20 cellular contexts compared by ENCODE assay signal in the genomic region with DNA sequence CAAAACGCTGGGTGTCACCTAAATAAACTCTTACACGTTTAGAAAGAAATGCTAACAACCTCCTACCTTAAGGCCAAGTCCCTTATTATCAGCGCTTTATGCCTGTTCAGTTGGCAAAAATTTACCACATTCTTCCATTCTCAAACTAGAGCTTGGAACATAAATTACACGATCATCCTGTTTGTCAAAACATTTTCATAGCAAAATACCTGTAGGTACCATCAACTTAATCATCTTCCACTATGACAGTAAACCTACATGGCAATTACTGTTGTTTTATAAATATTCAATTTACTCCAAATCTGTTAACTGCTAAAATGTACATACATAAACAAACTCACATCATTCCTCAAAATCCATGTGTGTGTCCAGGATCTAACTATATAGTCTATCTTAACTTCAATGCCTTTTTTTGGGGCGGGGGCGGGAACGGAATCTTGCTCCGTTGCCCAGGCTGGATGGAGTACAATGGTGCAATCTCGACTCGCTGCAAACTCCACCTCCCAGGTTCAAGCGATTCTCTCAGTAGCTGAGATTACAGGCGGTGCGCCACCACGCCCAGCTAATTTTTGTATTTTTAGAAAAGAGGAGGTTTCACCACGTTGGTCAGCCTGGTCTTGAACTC. TPM values are rescaled to one million over a fixed set of nuclear protein-coding genes. Genes with fewer than 3 reads are reported as not detected.
DNase-seq lines count a peak whose midpoint lies in the region; TF ChIP-seq lines count a peak whose summit lies in the region.
"Had no signal": no experiment of that assay in that cellular context is flagged by ENCODE, and none has a peak within 500 bp of the region (broad histone marks: within the 10 kb centered on the region; RNA-seq: fewer than 3 reads in every experiment).

No MANE protein-coding gene starts in this region.

- H3K4me1 ChIP-seq in BLaER1 treated with 17β-estradiol and CSF1 and Interleukin-3, amounts not matched to agents 10 nM and 100 nM, result peaks cover 23 to 44% (median 30%) of the 10 kb centered on the region in 10 experiments
- peaks cover 37% of the 10 kb centered on the region for H3K4me1 ChIP-seq in PC-9 (replicated peaks; ENCODE audit: insufficient read depth)

- H3K4me3 ChIP-seq in BLaER1 treated with 17β-estradiol and CSF1 and Interleukin-3, amounts not matched to agents 10 nM and 100 nM, result peak overlapping the region in 2 of 10 experiments; percentile 12 to 95; a peak in 2 of 20 replicates
- no peak overlapping the region for H3K4me3 ChIP-seq in PC-9
- H3K4me3 ChIP-seq: HAP-1, prostate gland had no signal

- no TSS peak for BruUV-seq in PC-9 (replicated peaks; lab: Mats Ljungman, UMichigan)

- peaks cover 53% of the 10 kb centered on the region for H3K79me2 ChIP-seq in PC-9 (ENCODE audit: low read depth)

- no peaks in the 10 kb centered on the region for H3K9me2 ChIP-seq in PC-9 (ENCODE audit: insufficient read depth)

- no peak overlapping the region for H2AFZ ChIP-seq in PC-9

- no peaks in the 10 kb centered on the region for H3K27me3 ChIP-seq in BLaER1 treated with 17β-estradiol and CSF1 and Interleukin-3, amounts not matched to agents 10 nM and 100 nM
- H3K27me3 ChIP-seq in PC-9 (ENCODE audit: insufficient read depth, low read depth), result no peaks in the 10 kb centered on the region

- POLR2A ChIA-PET in PC-9 (lab: Charles Lee; ENCODE audit: unreplicated experiment), result interaction anchor here (0.5 to 0.8 kb wide), 2 partner anchors 22 to 1271 kb away, joined by 6 to 7 read pairs; no protein-coding TSS in a partner anchor

- H3K9ac ChIP-seq in BLaER1 treated with 17β-estradiol and CSF1 and Interleukin-3, amounts not matched to agents 10 nM and 100 nM, result peak overlapping the region in 4 of 11 experiments; percentile 6 to 99 (median 69); a peak in 4 of 22 replicates

- H4K20me1 ChIP-seq in BLaER1 treated with 17β-estradiol and CSF1 and Interleukin-3, amounts not matched to agents 10 nM and 100 nM, result peaks cover 61 to 90% (median 84%) of the 10 kb centered on the region in 11 experiments
- peaks cover 60% of the 10 kb centered on the region for H4K20me1 ChIP-seq in PC-9 (ENCODE audit: insufficient read depth)

- H3K36me3 Mint-ChIP-seq in T-helper 1 cell treated with Interleukin-12 subunit alpha and Interleukin-12 subunit beta and Interleukin-4 antibody, amounts not matched to agents 30 μg/mL and 1 μg/mL, for 36 hours (ENCODE audit: low read depth), result peaks cover 55% of the 10 kb centered on the region
- peaks cover 42% of the 10 kb centered on the region for H3K36me3 Mint-ChIP-seq in chondrocyte (ENCODE audit: low read depth)

- H3F3A ChIP-seq in PC-9 (ENCODE audit: insufficient read depth, low read depth), result peaks cover 96% of the 10 kb centered on the region

- H3K27me3 Mint-ChIP-seq in T-helper 1 cell treated with Interleukin-12 subunit alpha and Interleukin-12 subunit beta and Interleukin-4 antibody, amounts not matched to agents 30 μg/mL and 1 μg/mL, for 36 hours (ENCODE audit: low read depth), result no peaks in the 10 kb centered on the region
- H3K27me3 Mint-ChIP-seq in chondrocyte (ENCODE audit: low read depth), result no peaks in the 10 kb centered on the region
- H3K27me3 Mint-ChIP-seq: activated CD4-positive, alpha-beta T cell treated with anti-CD3 and anti-CD28 coated beads, Interleukin-2, amount 10 ng/mL, durations not matched to agents 7 days and 5 days had no signal

- TF ChIP-seq CTCF in PC-9 (conservative IDR thresholded peaks at IDR 0.05) (no peak), chondrocyte (IDR thresholded peaks at IDR 0.05) (no peak)

- H3K27ac ChIP-seq in BLaER1 treated with 17β-estradiol and CSF1 and Interleukin-3, amounts not matched to agents 10 nM and 100 nM, result no peak overlapping the region
- peak overlapping the region; percentile 22; the same call in 1 of the 2 replicates for H3K27ac ChIP-seq in PC-9
- H3K27ac ChIP-seq: prostate gland had no signal

- intact Hi-C loops in PC-9 (cut with micrococcal nuclease; ENCODE audit: unreplicated experiment), result no loop called here

- H3K9me3 ChIP-seq in BLaER1 treated with 17β-estradiol and CSF1 and Interleukin-3, amounts not matched to agents 10 nM and 100 nM (replicated peaks in 1 of 11), result no peaks in the 10 kb centered on the region; a peak in 2 of 22 replicates
- H3K9me3 ChIP-seq in PC-9 (ENCODE audit: insufficient read depth, low read depth), result no peaks in the 10 kb centered on the region
- H3K9me3 ChIP-seq: HAP-1, prostate gland had no signal

- DNase-seq in T-helper 1 cell, result no peak
- no peak for DNase-seq in PC-9
- DNase-seq in chondrocyte (ENCODE audit: low spot score), result no peak
- DNase-seq in NCI-H1694 (lab: John Stamatoyannopoulos, UW), result no peak
- DNase-seq in HCEC 1CT, result no peak
- no peak for DNase-seq in NCI-H748 treated with DMSO at 0.1 percent for 48 hours (lab: John Stamatoyannopoulos, UW)
- DNase-seq: activated CD4-positive, alpha-beta T cell treated with anti-CD3 and anti-CD28 coated beads, Interleukin-2, amount 10 ng/mL, durations not matched to agents 7 days and 5 days; anterior cingulate cortex; effector CD8-positive, alpha-beta T cell; glutamatergic neuron; IMR-90; MM.1S; NCI-H1930; NCI-H345; SW 1271 had no signal

- peaks cover 45% of the 10 kb centered on the region for H3K4me1 Mint-ChIP-seq in T-helper 1 cell treated with Interleukin-12 subunit alpha and Interleukin-12 subunit beta and Interleukin-4 antibody, amounts not matched to agents 30 μg/mL and 1 μg/mL, for 36 hours (ENCODE audit: low read depth)
- H3K4me1 Mint-ChIP-seq in chondrocyte (ENCODE audit: low read depth), result peaks cover 40% of the 10 kb centered on the region

- no peaks in the 10 kb centered on the region for H3K9me3 Mint-ChIP-seq in T-helper 1 cell treated with Interleukin-12 subunit alpha and Interleukin-12 subunit beta and Interleukin-4 antibody, amounts not matched to agents 30 μg/mL and 1 μg/mL, for 36 hours
- no peaks in the 10 kb centered on the region for H3K9me3 Mint-ChIP-seq in chondrocyte (ENCODE audit: low read depth)
- H3K9me3 Mint-ChIP-seq: activated CD4-positive, alpha-beta T cell treated with anti-CD3 and anti-CD28 coated beads, Interleukin-2, amount 10 ng/mL, durations not matched to agents 7 days and 5 days; mesothelial cell of epicardium had no signal

- H3K4me3 Mint-ChIP-seq in T-helper 1 cell treated with Interleukin-12 subunit alpha and Interleukin-12 subunit beta and Interleukin-4 antibody, amounts not matched to agents 30 μg/mL and 1 μg/mL, for 36 hours, result no peak overlapping the region
- no peak overlapping the region for H3K4me3 Mint-ChIP-seq in chondrocyte (ENCODE audit: unreplicated experiment)
- H3K4me3 Mint-ChIP-seq: activated CD4-positive, alpha-beta T cell treated with anti-CD3 and anti-CD28 coated beads, Interleukin-2, amount 10 ng/mL, durations not matched to agents 7 days and 5 days; mesothelial cell of epicardium had no signal

- CTCF ChIA-PET in PC-9 (lab: Charles Lee), result no interaction called here

- H3K36me3 ChIP-seq in BLaER1 treated with 17β-estradiol and CSF1 and Interleukin-3, amounts not matched to agents 10 nM and 100 nM, result peaks cover 67 to 72% (median 70%) of the 10 kb centered on the region in 11 experiments
- peaks cover 55% of the 10 kb centered on the region for H3K36me3 ChIP-seq in PC-9 (ENCODE audit: low read depth)
- H3K36me3 ChIP-seq: prostate gland had no signal

- peak overlapping the region in 10 of 11 experiments; percentile 48 to 99 (median 96); a peak in 15 of 22 replicates for H3K4me2 ChIP-seq in BLaER1 treated with 17β-estradiol and CSF1 and Interleukin-3, amounts not matched to agents 10 nM and 100 nM
- 0 out of 2 replicates have a peak overlapping the region, but pooled peaks have one; percentile 100 for H3K4me2 ChIP-seq in PC-9

- peak overlapping the region; percentile 20 for H3K27ac Mint-ChIP-seq in T-helper 1 cell treated with Interleukin-12 subunit alpha and Interleukin-12 subunit beta and Interleukin-4 antibody, amounts not matched to agents 30 μg/mL and 1 μg/mL, for 36 hours
- peak overlapping the region; percentile 22 for H3K27ac Mint-ChIP-seq in chondrocyte (ENCODE audit: unreplicated experiment)
- H3K27ac Mint-ChIP-seq: activated CD4-positive, alpha-beta T cell treated with anti-CD3 and anti-CD28 coated beads, Interleukin-2, amount 10 ng/mL, durations not matched to agents 7 days and 5 days; mesothelial cell of epicardium had no signal

RNA-seq across cellular contexts. Expression of a gene that starts 4.5 kb away (rescaled TPM):
- total RNA-seq in PC-9 (2021) (1,146 and 1,262 TPM in 2 replicates), chondrocyte (916 to 959 TPM (median 937 TPM) in 3 replicates)

RNA-seq across cellular contexts. Expression of a gene that starts 20.8 kb away (rescaled TPM):
- total RNA-seq in PC-9 (2021) (220 and 309 TPM in 2 replicates), chondrocyte (444 to 599 TPM (median 593 TPM) in 3 replicates)

RNA-seq across cellular contexts. Expression of a gene that starts 23.9 kb away (rescaled TPM):
- total RNA-seq in PC-9 (2021) (13.7 and 13.9 TPM in 2 replicates), chondrocyte (8.3 to 13.5 TPM (median 11.8 TPM) in 3 replicates)

RNA-seq across cellular contexts. Expression of a gene that starts 49.7 kb away (rescaled TPM):
- total RNA-seq in PC-9 (2021), result 40.6 and 47.4 TPM in 2 replicates
- 55.5 to 66.8 TPM (median 58.7 TPM) in 3 replicates for total RNA-seq in chondrocyte
